In genomic region chr2:15560988-15561573, GRCh38 we compare ENCODE assay signal across 8 cellular contexts. TPM values are rescaled to one million over a fixed set of nuclear protein-coding genes. Genes with fewer than 3 reads are reported as not detected.
A peak's percentile ranks its signal among the peaks of the same experiment; 100 is the strongest.
DNase-seq lines count a peak whose midpoint lies in the region; ATAC-seq, FAIRE-seq and TF ChIP-seq lines count a peak whose summit lies in the region.

TSS of gene NBAS (minus strand) at chr2:15561334. CDS start at chr2:15561304, 30 bp downstream.

- no peak; the same call in 1 of the 2 replicates for TF ChIP-seq RAD21 in HepG2 (CRISPR knock-in tag; IDR thresholded peaks at IDR 0.05)

- TF ChIP-seq CTCF in dorsolateral prefrontal cortex (IDR thresholded peaks at IDR 0.05 in 54 of 56, conservative IDR thresholded peaks at IDR 0.05 in 2 of 56; ENCODE audit: low read depth in 1 of 56, partially characterized antibody in 56 of 56) (peak in 24 of 56 donors; percentile 5 to 47 (median 22)), HepG2 (CRISPR knock-in tag; IDR thresholded peaks at IDR 0.05) (no peak)

- H3K27me3 ChIP-seq in dorsolateral prefrontal cortex: no peaks in the 10 kb centered on the region
- H3K27me3 ChIP-seq in HepG2 (ENCODE audit: control insufficient read depth in 1 of 2, insufficient read depth in 2 of 2, low read length in 2 of 2): peaks cover 0 to 9% of the 10 kb centered on the region in 2 experiments; a peak in 2 of 5 replicates

- no peaks in the 10 kb centered on the region for H3K36me3 ChIP-seq in HepG2 (replicated peaks in 1 of 2; ENCODE audit: control insufficient read depth in 1 of 2, insufficient read depth in 2 of 2, low read length in 2 of 2)

- intact Hi-C loops in dorsolateral prefrontal cortex (cut with DNase I) (loop anchor here (1.0 to 10.0 kb wide), 4 partner anchors 30 to 926 kb away; partner anchors contain the start of genes DDX1 (in 1 of the 2) and LRATD1 (in 1 of the 2)), HepG2 (cut with micrococcal nuclease; ENCODE audit: unreplicated experiment) (loop anchor here (1.0 to 2.0 kb wide), 2 partner anchors 13 to 30 kb away; partner anchors contain the start of gene DDX1)

- DNase-seq in C1 segment of cervical spinal cord (lab: John Stamatoyannopoulos, UW) (peak; percentile 13 to 90 (median 80)), NCI-H748 treated with DMSO at 0.1 percent for 48 hours (lab: John Stamatoyannopoulos, UW) (peak; percentile 69), dorsolateral prefrontal cortex (peak; percentile 74 to 92 (median 86)), HepG2 (ENCODE audit: low spot score) (peak; percentile 85)
- DNase-seq in activated CD4-positive, alpha-beta T cell treated with anti-CD3 and anti-CD28 coated beads, Interleukin-2, amount 50 U/mL, for 48 hours: peak; percentile 78 to 86
- peak; percentile 78 for DNase-seq in stimulated activated CD4-positive, alpha-beta T cell treated with anti-CD3 and anti-CD28 coated beads, Interleukin-4, amount 100 ng/mL, for 1 hour

- in situ Hi-C loops in HepG2 (cut with HindIII; ENCODE audit: extremely low pct_ligation_motif_present, low pct_unique_long_range_greater_than_20kb): no loop called here

- 0% methylated on average over 17 of the region's 30 CpGs for WGBS in HepG2 (ENCODE audit: low lambda C conversion rate)

- TF ChIP-seq POLR2A in HepG2 (IDR thresholded peaks at IDR 0.05; ENCODE audit: insufficient read depth in 1 of 2, low read depth in 2 of 2, low read length in 2 of 2): peak; percentile 80 to 88

- TF ChIP-seq EP300 in HepG2 (IDR thresholded peaks at IDR 0.05; ENCODE audit: low read depth in 2 of 2, low read length in 2 of 2): peak; percentile 29 to 52; a peak in 1 of 4 replicates
- no peak for TF ChIP-seq EP300 in HepG2 (CRISPR knock-in tag; IDR thresholded peaks at IDR 0.05; ENCODE audit: borderline replicate concordance)

- H2AFZ ChIP-seq in HepG2 (ENCODE audit: low read length): peak within 1 kb of the TSS; percentile 92

- peaks cover 46% of the 10 kb centered on the region for H3K4me1 ChIP-seq in HepG2 (ENCODE audit: insufficient read depth, low read length)

- H3K79me2 ChIP-seq in HepG2 (ENCODE audit: insufficient read depth, low read length): peaks cover 46% of the 10 kb centered on the region

- BruUV-seq in HepG2 (replicated peaks; lab: Mats Ljungman, UMichigan): no TSS peak

- H3K4me2 ChIP-seq in HepG2 (ENCODE audit: low read depth, low read length): peak within 1 kb of the TSS; percentile 85

- H3K9me3 ChIP-seq in HepG2 (ENCODE audit: low read length): no peaks in the 10 kb centered on the region

- FAIRE-seq in HepG2 (lab: Jason Lieb, UNC): no peak

- H3K9ac ChIP-seq in HepG2 (ENCODE audit: insufficient read depth, low read depth, low read length): peak within 1 kb of the TSS; percentile 89

- H3K27ac ChIP-seq in dorsolateral prefrontal cortex (peak within 1 kb of the TSS in 55 of 59 donors; percentile 30 to 89 (median 78)), HepG2 (ENCODE audit: extremely low read length, insufficient read depth, low read length) (peak within 1 kb of the TSS; percentile 70)

- no peaks in the 10 kb centered on the region for H4K20me1 ChIP-seq in HepG2 (ENCODE audit: insufficient read depth, low read length)

- CTCF ChIA-PET in HepG2 (lab: Yijun Ruan, JAX; ENCODE audit: low intra/inter-chr PET ratio, low total read pairs): no interaction called here

- POLR2A ChIA-PET in HepG2 (lab: Yijun Ruan, JAX): interaction anchor here (0.6 to 2.1 kb wide), 6 partner anchors 11 to 126 kb away, joined by 3 to 7 read pairs (median 4); no protein-coding TSS in a partner anchor

- H3K4me3 ChIP-seq in dorsolateral prefrontal cortex (peak within 1 kb of the TSS; percentile 50 to 91 (median 82)), HepG2 (replicated peaks in 1 of 3; ENCODE audit: insufficient read depth in 1 of 3, low read depth in 2 of 3, low read length in 3 of 3) (peak within 1 kb of the TSS; percentile 92 to 95 (median 93))

- ATAC-seq in GM19328 (IDR thresholded peaks at IDR 0.05; ENCODE audit: unreplicated experiment) (peak; percentile 85), HG03520 (IDR thresholded peaks at IDR 0.05; ENCODE audit: unreplicated experiment) (peak; percentile 67), HepG2 (peak; percentile 89)

TF ChIP-seq in HepG2, 621 proteins besides CTCF, POLR2A, EP300 and RAD21 (continues in another document):
- TF ChIP-seq ARNT (IDR thresholded peaks at IDR 0.05): no peak
- no peak for TF ChIP-seq FUBP1 (CRISPR knock-in tag; IDR thresholded peaks at IDR 0.05; ENCODE audit: borderline replicate concordance)
- TF ChIP-seq SATB2 (CRISPR knock-in tag; IDR thresholded peaks at IDR 0.05): 0 out of 2 replicates have a peak, but pooled peaks have one; percentile 53
- TF ChIP-seq PRMT3 (CRISPR knock-in tag; IDR thresholded peaks at IDR 0.05; ENCODE audit: borderline replicate concordance, low read depth): 0 out of 2 replicates have a peak, but pooled peaks have one; percentile 56
- no peak for TF ChIP-seq MAFK (conservative IDR thresholded peaks at IDR 0.05 in 1 of 2, IDR thresholded peaks at IDR 0.05 in 1 of 2; ENCODE audit: low read length in 2 of 2)
- TF ChIP-seq AGO1 (IDR thresholded peaks at IDR 0.05; ENCODE audit: low read depth, low read length, poor library complexity, severe bottlenecking): no peak
- 0 out of 2 replicates have a peak, but pooled peaks have one; percentile 33 for TF ChIP-seq ZNF225 (CRISPR knock-in tag; IDR thresholded peaks at IDR 0.05)
- TF ChIP-seq ZNF274 (CRISPR knock-in tag; IDR thresholded peaks at IDR 0.05): no peak
- TF ChIP-seq CREM (IDR thresholded peaks at IDR 0.05): peak; percentile 63
- no peak for TF ChIP-seq CREM (CRISPR knock-in tag; IDR thresholded peaks at IDR 0.05)
- TF ChIP-seq NCOA1 (CRISPR knock-in tag; IDR thresholded peaks at IDR 0.05): peak; percentile 65; the same call in 1 of the 2 replicates
- no peak for TF ChIP-seq ZNF546 (CRISPR knock-in tag; conservative IDR thresholded peaks at IDR 0.05)
- TF ChIP-seq ZIK1 (CRISPR knock-in tag; IDR thresholded peaks at IDR 0.05; ENCODE audit: borderline replicate concordance, low read depth): no peak
- 0 out of 2 replicates have a peak, but pooled peaks have one; percentile 5 for TF ChIP-seq ZSCAN25 (CRISPR knock-in tag; IDR thresholded peaks at IDR 0.05)

RNA-seq across cellular contexts. Expression of gene NBAS, which starts in this region (rescaled TPM):
- total RNA-seq in dorsolateral prefrontal cortex (10 to 100 TPM; 54.5 to 99.1 (median 74.0) TPM), HepG2 (2016; rRNA removed; fragmentation: Illumina TruSeq; extraction: Trizol) (58.7 and 61.4 TPM in 2 replicates)
- total RNA-seq in HepG2 (2016; cell fraction: cytosol; rRNA removed; fragmentation: Illumina TruSeq; extraction: Trizol; ENCODE audit: low read depth): 52.9 and 59.9 TPM in 2 replicates
- 56.3 and 56.6 TPM in 2 replicates for total RNA-seq in HepG2 (2016; cell fraction: insoluble cytoplasmic fraction; rRNA removed; fragmentation: Illumina TruSeq; extraction: Trizol)
- total RNA-seq in HepG2 (2016; cell fraction: membrane; rRNA removed; fragmentation: Illumina TruSeq; extraction: Trizol): 27.5 and 33.9 TPM in 2 replicates
- 75.6 and 80.4 TPM in 2 replicates for total RNA-seq in HepG2 (2016; cell fraction: nucleus; rRNA removed; fragmentation: Illumina TruSeq; extraction: Trizol)
- polyA plus RNA-seq in HepG2 (2011; rRNA removed): 28.8 and 33.6 TPM in 2 replicates
- 29.5 and 30.7 TPM in 2 replicates for polyA plus RNA-seq in HepG2 (2011; cell fraction: cytosol; rRNA removed)
- polyA plus RNA-seq in HepG2 (2011; cell fraction: nucleus; rRNA removed): 23.2 and 23.7 TPM in 2 replicates
- polyA plus RNA-seq in HepG2 (2012): 26.5 and 30.9 TPM in 2 replicates
- polyA plus RNA-seq in HepG2 (2016; cell fraction: cytosol; fragmentation: Illumina TruSeq; extraction: Trizol; ENCODE audit: low read depth): 14.7 and 16.9 TPM in 2 replicates
- 27.5 and 27.7 TPM in 2 replicates for polyA plus RNA-seq in HepG2 (2016; cell fraction: insoluble cytoplasmic fraction; fragmentation: Illumina TruSeq; extraction: Trizol; ENCODE audit: low read depth)
- 5.6 and 6.1 TPM in 2 replicates for polyA plus RNA-seq in HepG2 (2016; cell fraction: membrane; fragmentation: Illumina TruSeq; extraction: Trizol; ENCODE audit: low read depth)
- polyA plus RNA-seq in HepG2 (2016; cell fraction: nucleus; fragmentation: Illumina TruSeq; extraction: Trizol; ENCODE audit: insufficient read depth, low read depth): 39.1 and 42.0 TPM in 2 replicates
- polyA minus RNA-seq in HepG2 (2011; rRNA and poly(A)+ RNA removed; ENCODE audit: low replicate concordance): 55.2 and 126 TPM in 2 replicates
- polyA minus RNA-seq in HepG2 (2011; cell fraction: cytosol; rRNA and poly(A)+ RNA removed): 57.6 and 62.9 TPM in 2 replicates
- polyA minus RNA-seq in HepG2 (2011; cell fraction: nucleus; rRNA and poly(A)+ RNA removed): 102 and 117 TPM in 2 replicates

Comparison
In these comparisons a context has a peak if more than half of its experiments do, and no peak if none do; other contexts are left out.
1. Peak in every context shown above with its lines: DNase-seq, ATAC-seq, H3K4me3 ChIP-seq and H3K27ac ChIP-seq.